8 cellular contexts compared by ENCODE assay signal in genomic region chr5:34586117-34586885, GRCh38.
DNase-seq lines count a peak whose midpoint lies in the region; ATAC-seq, FAIRE-seq and TF ChIP-seq lines count a peak whose summit lies in the region.

No MANE protein-coding gene starts in this region.

- BruUV-seq in HepG2 (replicated peaks; lab: Mats Ljungman, UMichigan), result no TSS peak

- H3K9ac ChIP-seq in HepG2 (ENCODE audit: insufficient read depth, low read depth, low read length), result peak overlapping the region; percentile 61

- H3K27ac ChIP-seq in HepG2 (ENCODE audit: extremely low read length, insufficient read depth, low read length) (peak overlapping the region; percentile 66), vagina (no peak overlapping the region), thyroid gland (no peak overlapping the region)

- no peak overlapping the region for H3K4me3 ChIP-seq in astrocyte of the spinal cord (ENCODE audit: low read depth, low read length)
- H3K4me3 ChIP-seq in HepG2 (replicated peaks in 1 of 3; ENCODE audit: insufficient read depth in 1 of 3, low read depth in 2 of 3, low read length in 3 of 3), result peak overlapping the region in 1 of 3 experiments; percentile 37; a peak in 2 of 6 replicates
- no peak overlapping the region for H3K4me3 ChIP-seq in vagina
- no peak overlapping the region for H3K4me3 ChIP-seq in thyroid gland (replicated peaks in 1 of 3)

- H4K20me1 ChIP-seq in HepG2 (ENCODE audit: insufficient read depth, low read length), result no peaks in the 10 kb centered on the region

- no peak for TF ChIP-seq RAD21 in HepG2 (CRISPR knock-in tag; IDR thresholded peaks at IDR 0.05)

- peak; percentile 68 for ATAC-seq in HepG2
- no peak for ATAC-seq in HG03354 (IDR thresholded peaks at IDR 0.05; ENCODE audit: poor library complexity, severe bottlenecking, unreplicated experiment)

- H3K36me3 ChIP-seq in HepG2 (replicated peaks in 1 of 2; ENCODE audit: control insufficient read depth in 1 of 2, insufficient read depth in 2 of 2, low read length in 2 of 2) (no peaks in the 10 kb centered on the region), vagina (no peaks in the 10 kb centered on the region), thyroid gland (no peaks in the 10 kb centered on the region)

- TF ChIP-seq EP300 in HepG2 (IDR thresholded peaks at IDR 0.05; ENCODE audit: low read depth in 2 of 2, low read length in 2 of 2) (peak in 1 of 2 experiments; percentile 71; a peak in 2 of 4 replicates), HepG2 (CRISPR knock-in tag; IDR thresholded peaks at IDR 0.05; ENCODE audit: borderline replicate concordance) (no peak)

- peak overlapping the region; percentile 72 for H3K4me2 ChIP-seq in HepG2 (ENCODE audit: low read depth, low read length)

- no peaks in the 10 kb centered on the region for H3K9me3 ChIP-seq in HepG2 (ENCODE audit: low read length)
- no peaks in the 10 kb centered on the region for H3K9me3 ChIP-seq in vagina
- H3K9me3 ChIP-seq in thyroid gland, result no peaks in the 10 kb centered on the region

- TF ChIP-seq POLR2A in HepG2 (IDR thresholded peaks at IDR 0.05; ENCODE audit: insufficient read depth in 1 of 2, low read depth in 2 of 2, low read length in 2 of 2) (no peak), vagina (IDR thresholded peaks at IDR 0.05) (no peak), thyroid gland (IDR thresholded peaks at IDR 0.05) (no peak)

- H2AFZ ChIP-seq in HepG2 (ENCODE audit: low read length), result no peak overlapping the region

- POLR2A ChIA-PET in HepG2 (lab: Yijun Ruan, JAX), result interaction anchor here (0.8 to 1.5 kb wide), 7 partner anchors 70 to 335 kb away, joined by 3 to 6 read pairs (median 4); partner anchors contain the start of genes BRIX1, RAD1 and RAI14

- DNase-seq in A172 (ENCODE audit: low spot score) (peak; percentile 60), HPDE6-E6E7 (ENCODE audit: extremely low spot score) (peak; percentile 89), astrocyte of the spinal cord (ENCODE audit: low read depth, low spot score) (peak; percentile 80), HepG2 (ENCODE audit: low spot score) (peak; percentile 73), NCI-H2196 (lab: John Stamatoyannopoulos, UW; ENCODE audit: unreplicated experiment) (no peak), vagina (ENCODE audit: extremely low spot score in 2 of 2) (no peak), thyroid gland (no peak)

- in situ Hi-C loops in astrocyte of the spinal cord (cut with HindIII; ENCODE audit: low sequenced_read_pairs), result no loop called here
- in situ Hi-C loops in HepG2 (cut with HindIII; ENCODE audit: extremely low pct_ligation_motif_present, low pct_unique_long_range_greater_than_20kb), result no loop called here

- FAIRE-seq in HepG2 (lab: Jason Lieb, UNC), result no peak

- intact Hi-C loops in HepG2 (cut with micrococcal nuclease; ENCODE audit: unreplicated experiment) (loop anchor here (5.0 kb wide), 1 partner anchor 99 kb away; no protein-coding TSS in a partner anchor), vagina (cut with DNase I) (no loop called here), thyroid gland (cut with DNase I) (no loop called here)

- no peaks in the 10 kb centered on the region for H3K27me3 ChIP-seq in HepG2 (ENCODE audit: control insufficient read depth in 1 of 2, insufficient read depth in 2 of 2, low read length in 2 of 2)
- H3K27me3 ChIP-seq in vagina, result no peaks in the 10 kb centered on the region
- H3K27me3 ChIP-seq in thyroid gland, result no peaks in the 10 kb centered on the region

- H3K79me2 ChIP-seq in HepG2 (ENCODE audit: insufficient read depth, low read length), result no peaks in the 10 kb centered on the region

- 92% methylated on average over 14 of the region's 15 CpGs for WGBS in HepG2 (ENCODE audit: low lambda C conversion rate)
- WGBS in thyroid gland, 2 donors, result 90 to 92% methylated on average over 15 of the region's 15 CpGs

- peaks cover 61% of the 10 kb centered on the region for H3K4me1 ChIP-seq in HepG2 (ENCODE audit: insufficient read depth, low read length)
- no peaks in the 10 kb centered on the region for H3K4me1 ChIP-seq in vagina
- no peaks in the 10 kb centered on the region for H3K4me1 ChIP-seq in thyroid gland

- CTCF ChIA-PET in HepG2 (lab: Yijun Ruan, JAX; ENCODE audit: low intra/inter-chr PET ratio, low total read pairs), result no interaction called here

- TF ChIP-seq CTCF in astrocyte of the spinal cord (IDR thresholded peaks at IDR 0.05; ENCODE audit: low read depth, low read length) (no peak), HepG2 (CRISPR knock-in tag; IDR thresholded peaks at IDR 0.05) (no peak), vagina (IDR thresholded peaks at IDR 0.05) (no peak), thyroid gland (IDR thresholded peaks at IDR 0.05) (no peak)

TF ChIP-seq in HepG2, 621 proteins besides CTCF, POLR2A, EP300 and RAD21 (continues in another document):
- TF ChIP-seq SAP130 (CRISPR knock-in tag; IDR thresholded peaks at IDR 0.05; ENCODE audit: low read depth) (0 out of 2 replicates have a peak, but pooled peaks have one; percentile 21), MAZ (IDR thresholded peaks at IDR 0.05; ENCODE audit: borderline replicate concordance, low read depth, low read length) (no peak), MAZ (CRISPR knock-in tag; IDR thresholded peaks at IDR 0.05; ENCODE audit: low read depth) (no peak), ZNF75D (CRISPR knock-in tag; IDR thresholded peaks at IDR 0.05; ENCODE audit: borderline replicate concordance) (no peak), ZNF776 (CRISPR knock-in tag; IDR thresholded peaks at IDR 0.05) (no peak), ZNF639 (CRISPR knock-in tag; conservative IDR thresholded peaks at IDR 0.05) (no peak), XRCC5 (optimal IDR thresholded peaks at IDR 0.05; ENCODE audit: low read length) (no peak), MIXL1 (CRISPR knock-in tag; IDR thresholded peaks at IDR 0.05) (no peak), ZNF136 (CRISPR knock-in tag; IDR thresholded peaks at IDR 0.05; ENCODE audit: low read depth) (no peak), ZNF7 (CRISPR knock-in tag; IDR thresholded peaks at IDR 0.05) (no peak), MZF1 (CRISPR knock-in tag; IDR thresholded peaks at IDR 0.05; ENCODE audit: borderline replicate concordance) (no peak), FOXA1 (IDR thresholded peaks at IDR 0.05) (no peak), FOXA1 (CRISPR knock-in tag; IDR thresholded peaks at IDR 0.05) (no peak)
- TF ChIP-seq, protein P1, sequence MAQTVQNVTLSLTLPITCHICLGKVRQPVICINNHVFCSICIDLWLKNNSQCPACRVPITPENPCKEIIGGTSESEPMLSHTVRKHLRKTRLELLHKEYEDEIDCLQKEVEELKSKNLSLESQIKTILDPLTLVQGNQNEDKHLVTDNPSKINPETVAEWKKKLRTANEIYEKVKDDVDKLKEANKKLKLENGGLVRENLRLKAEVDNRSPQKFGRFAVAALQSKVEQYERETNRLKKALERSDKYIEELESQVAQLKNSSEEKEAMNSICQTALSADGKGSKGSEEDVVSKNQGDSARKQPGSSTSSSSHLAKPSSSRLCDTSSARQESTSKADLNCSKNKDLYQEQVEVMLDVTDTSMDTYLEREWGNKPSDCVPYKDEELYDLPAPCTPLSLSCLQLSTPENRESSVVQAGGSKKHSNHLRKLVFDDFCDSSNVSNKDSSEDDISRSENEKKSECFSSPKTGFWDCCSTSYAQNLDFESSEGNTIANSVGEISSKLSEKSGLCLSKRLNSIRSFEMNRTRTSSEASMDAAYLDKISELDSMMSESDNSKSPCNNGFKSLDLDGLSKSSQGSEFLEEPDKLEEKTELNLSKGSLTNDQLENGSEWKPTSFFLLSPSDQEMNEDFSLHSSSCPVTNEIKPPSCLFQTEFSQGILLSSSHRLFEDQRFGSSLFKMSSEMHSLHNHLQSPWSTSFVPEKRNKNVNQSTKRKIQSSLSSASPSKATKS (CRISPR knock-in tag; IDR thresholded peaks at IDR 0.05), result no peak

Comparison
In these comparisons a context has a peak if more than half of its experiments do, and no peak if none do; other contexts are left out.
1. DNase-seq: peak in A172 (single experiment), HPDE6-E6E7 (single experiment), astrocyte of the spinal cord (single experiment) and HepG2 (single experiment); none in NCI-H2196 (single experiment), vagina (0 of 2) and thyroid gland (0 of 2).